In the genomic region with DNA sequence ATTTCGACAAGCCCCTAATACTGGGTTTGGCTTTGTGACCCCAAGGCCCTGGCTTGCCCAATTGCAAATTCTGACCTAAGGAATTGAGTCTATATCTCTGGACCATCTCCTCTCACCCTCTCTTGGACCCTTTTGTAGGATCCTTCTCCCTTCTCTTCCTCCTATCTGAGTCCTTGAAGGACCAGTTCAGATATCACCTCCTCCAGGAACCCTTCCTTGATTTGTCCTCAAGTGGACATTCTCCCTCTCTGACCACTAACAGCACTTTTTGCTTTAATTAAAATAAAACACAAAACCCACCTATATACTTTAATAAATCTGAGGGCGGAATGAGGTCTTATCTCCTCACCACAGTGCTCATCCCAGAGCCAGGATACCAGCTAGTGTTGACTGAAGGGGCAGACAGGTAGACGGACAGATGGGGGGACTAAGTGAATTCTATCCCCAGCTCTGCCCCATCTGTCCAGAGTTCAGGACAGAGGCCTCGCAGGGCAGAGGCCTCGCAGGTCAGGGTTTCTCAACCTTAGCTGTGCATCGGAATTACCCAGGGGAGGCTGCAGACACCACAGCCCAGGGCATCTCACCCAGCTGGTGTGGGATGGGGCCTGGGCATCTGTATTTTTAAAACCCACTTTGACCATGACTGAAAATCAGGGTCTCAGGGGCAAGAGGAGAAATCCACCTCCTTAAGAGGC, we compare ENCODE assay signal across 1 cellular context.
A peak's percentile ranks its signal among the peaks of the same experiment; 100 is the strongest.
TF ChIP-seq lines count a peak whose summit lies in the region.

No MANE protein-coding gene starts in this region.

TF ChIP-seq in HepG2, 621 proteins besides CTCF, POLR2A, EP300 and RAD21 (continued from another document and continues in another):
- TF ChIP-seq EHMT2 (IDR thresholded peaks at IDR 0.05; ENCODE audit: borderline replicate concordance, low read depth, low read length): no peak
- TF ChIP-seq NR2F6 (IDR thresholded peaks at IDR 0.05): peak; percentile 89
- TF ChIP-seq NR2F6 (CRISPR knock-in tag; IDR thresholded peaks at IDR 0.05): peak; percentile 91
- TF ChIP-seq, protein P1, sequence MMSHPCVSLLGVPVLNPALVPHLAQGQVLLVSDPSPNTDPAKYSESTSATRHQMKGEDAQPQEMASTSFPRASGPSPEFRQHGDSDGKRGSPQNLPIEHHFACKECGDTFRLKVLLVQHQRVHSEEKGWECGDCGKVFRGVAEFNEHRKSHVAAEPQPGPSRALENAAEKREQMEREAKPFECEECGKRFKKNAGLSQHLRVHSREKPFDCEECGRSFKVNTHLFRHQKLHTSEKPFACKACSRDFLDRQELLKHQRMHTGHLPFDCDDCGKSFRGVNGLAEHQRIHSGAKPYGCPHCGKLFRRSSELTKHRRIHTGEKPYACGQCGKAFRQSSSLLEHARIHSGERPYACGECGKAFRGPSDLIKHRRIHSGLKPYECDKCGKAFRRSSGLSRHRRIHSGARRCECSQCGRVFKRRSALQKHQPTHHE (CRISPR knock-in tag; IDR thresholded peaks at IDR 0.05; ENCODE audit: borderline replicate concordance): no peak
- 0 out of 2 replicates have a peak, but pooled peaks have one; percentile 17 for TF ChIP-seq ZNF629 (CRISPR knock-in tag; conservative IDR thresholded peaks at IDR 0.05)
- TF ChIP-seq ZBTB37 (CRISPR knock-in tag; IDR thresholded peaks at IDR 0.05): no peak
- TF ChIP-seq TFAP4 (IDR thresholded peaks at IDR 0.05; ENCODE audit: borderline replicate concordance, low read depth): peak; percentile 23; the same call in 1 of the 2 replicates
- TF ChIP-seq ZNF430 (CRISPR knock-in tag; IDR thresholded peaks at IDR 0.05): no peak
- no peak for TF ChIP-seq TEAD2 (CRISPR knock-in tag; IDR thresholded peaks at IDR 0.05)
- no peak for TF ChIP-seq DMAP1 (CRISPR knock-in tag; IDR thresholded peaks at IDR 0.05)
- TF ChIP-seq ZNF777 (CRISPR knock-in tag; IDR thresholded peaks at IDR 0.05): no peak
- TF ChIP-seq ZNF674 (CRISPR knock-in tag; IDR thresholded peaks at IDR 0.05; ENCODE audit: low read depth): no peak
- no peak for TF ChIP-seq AKAP8 (CRISPR knock-in tag; IDR thresholded peaks at IDR 0.05)
- no peak for TF ChIP-seq SCMH1 (CRISPR knock-in tag; IDR thresholded peaks at IDR 0.05; ENCODE audit: borderline replicate concordance)
- TF ChIP-seq, protein P2, sequence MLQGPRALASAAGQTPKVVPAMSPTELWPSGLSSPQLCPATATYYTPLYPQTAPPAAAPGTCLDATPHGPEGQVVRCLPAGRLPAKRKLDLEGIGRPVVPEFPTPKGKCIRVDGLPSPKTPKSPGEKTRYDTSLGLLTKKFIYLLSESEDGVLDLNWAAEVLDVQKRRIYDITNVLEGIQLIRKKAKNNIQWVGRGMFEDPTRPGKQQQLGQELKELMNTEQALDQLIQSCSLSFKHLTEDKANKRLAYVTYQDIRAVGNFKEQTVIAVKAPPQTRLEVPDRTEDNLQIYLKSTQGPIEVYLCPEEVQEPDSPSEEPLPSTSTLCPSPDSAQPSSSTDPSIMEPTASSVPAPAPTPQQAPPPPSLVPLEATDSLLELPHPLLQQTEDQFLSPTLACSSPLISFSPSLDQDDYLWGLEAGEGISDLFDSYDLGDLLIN (CRISPR knock-in tag; IDR thresholded peaks at IDR 0.05; ENCODE audit: borderline replicate concordance): no peak
- no peak for TF ChIP-seq MAFG (CRISPR knock-in tag; IDR thresholded peaks at IDR 0.05)
- TF ChIP-seq, protein P3, sequence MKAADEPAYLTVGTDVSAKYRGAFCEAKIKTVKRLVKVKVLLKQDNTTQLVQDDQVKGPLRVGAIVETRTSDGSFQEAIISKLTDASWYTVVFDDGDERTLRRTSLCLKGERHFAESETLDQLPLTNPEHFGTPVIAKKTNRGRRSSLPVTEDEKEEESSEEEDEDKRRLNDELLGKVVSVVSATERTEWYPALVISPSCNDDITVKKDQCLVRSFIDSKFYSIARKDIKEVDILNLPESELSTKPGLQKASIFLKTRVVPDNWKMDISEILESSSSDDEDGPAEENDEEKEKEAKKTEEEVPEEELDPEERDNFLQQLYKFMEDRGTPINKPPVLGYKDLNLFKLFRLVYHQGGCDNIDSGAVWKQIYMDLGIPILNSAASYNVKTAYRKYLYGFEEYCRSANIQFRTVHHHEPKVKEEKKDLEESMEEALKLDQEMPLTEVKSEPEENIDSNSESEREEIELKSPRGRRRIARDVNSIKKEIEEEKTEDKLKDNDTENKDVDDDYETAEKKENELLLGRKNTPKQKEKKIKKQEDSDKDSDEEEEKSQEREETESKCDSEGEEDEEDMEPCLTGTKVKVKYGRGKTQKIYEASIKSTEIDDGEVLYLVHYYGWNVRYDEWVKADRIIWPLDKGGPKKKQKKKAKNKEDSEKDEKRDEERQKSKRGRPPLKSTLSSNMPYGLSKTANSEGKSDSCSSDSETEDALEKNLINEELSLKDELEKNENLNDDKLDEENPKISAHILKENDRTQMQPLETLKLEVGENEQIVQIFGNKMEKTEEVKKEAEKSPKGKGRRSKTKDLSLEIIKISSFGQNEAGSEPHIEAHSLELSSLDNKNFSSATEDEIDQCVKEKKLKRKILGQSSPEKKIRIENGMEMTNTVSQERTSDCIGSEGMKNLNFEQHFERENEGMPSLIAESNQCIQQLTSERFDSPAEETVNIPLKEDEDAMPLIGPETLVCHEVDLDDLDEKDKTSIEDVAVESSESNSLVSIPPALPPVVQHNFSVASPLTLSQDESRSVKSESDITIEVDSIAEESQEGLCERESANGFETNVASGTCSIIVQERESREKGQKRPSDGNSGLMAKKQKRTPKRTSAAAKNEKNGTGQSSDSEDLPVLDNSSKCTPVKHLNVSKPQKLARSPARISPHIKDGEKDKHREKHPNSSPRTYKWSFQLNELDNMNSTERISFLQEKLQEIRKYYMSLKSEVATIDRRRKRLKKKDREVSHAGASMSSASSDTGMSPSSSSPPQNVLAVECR (CRISPR knock-in tag; IDR thresholded peaks at IDR 0.05; ENCODE audit: borderline replicate concordance): no peak; the same call in 1 of the 2 replicates
- TF ChIP-seq, protein P4, sequence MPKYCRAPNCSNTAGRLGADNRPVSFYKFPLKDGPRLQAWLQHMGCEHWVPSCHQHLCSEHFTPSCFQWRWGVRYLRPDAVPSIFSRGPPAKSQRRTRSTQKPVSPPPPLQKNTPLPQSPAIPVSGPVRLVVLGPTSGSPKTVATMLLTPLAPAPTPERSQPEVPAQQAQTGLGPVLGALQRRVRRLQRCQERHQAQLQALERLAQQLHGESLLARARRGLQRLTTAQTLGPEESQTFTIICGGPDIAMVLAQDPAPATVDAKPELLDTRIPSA (CRISPR knock-in tag; IDR thresholded peaks at IDR 0.05; ENCODE audit: borderline replicate concordance): no peak
- no peak for TF ChIP-seq ZSCAN20 (CRISPR knock-in tag; IDR thresholded peaks at IDR 0.05; ENCODE audit: borderline replicate concordance)
- TF ChIP-seq ZNF780A (CRISPR knock-in tag; IDR thresholded peaks at IDR 0.05): no peak
- TF ChIP-seq, protein P5, sequence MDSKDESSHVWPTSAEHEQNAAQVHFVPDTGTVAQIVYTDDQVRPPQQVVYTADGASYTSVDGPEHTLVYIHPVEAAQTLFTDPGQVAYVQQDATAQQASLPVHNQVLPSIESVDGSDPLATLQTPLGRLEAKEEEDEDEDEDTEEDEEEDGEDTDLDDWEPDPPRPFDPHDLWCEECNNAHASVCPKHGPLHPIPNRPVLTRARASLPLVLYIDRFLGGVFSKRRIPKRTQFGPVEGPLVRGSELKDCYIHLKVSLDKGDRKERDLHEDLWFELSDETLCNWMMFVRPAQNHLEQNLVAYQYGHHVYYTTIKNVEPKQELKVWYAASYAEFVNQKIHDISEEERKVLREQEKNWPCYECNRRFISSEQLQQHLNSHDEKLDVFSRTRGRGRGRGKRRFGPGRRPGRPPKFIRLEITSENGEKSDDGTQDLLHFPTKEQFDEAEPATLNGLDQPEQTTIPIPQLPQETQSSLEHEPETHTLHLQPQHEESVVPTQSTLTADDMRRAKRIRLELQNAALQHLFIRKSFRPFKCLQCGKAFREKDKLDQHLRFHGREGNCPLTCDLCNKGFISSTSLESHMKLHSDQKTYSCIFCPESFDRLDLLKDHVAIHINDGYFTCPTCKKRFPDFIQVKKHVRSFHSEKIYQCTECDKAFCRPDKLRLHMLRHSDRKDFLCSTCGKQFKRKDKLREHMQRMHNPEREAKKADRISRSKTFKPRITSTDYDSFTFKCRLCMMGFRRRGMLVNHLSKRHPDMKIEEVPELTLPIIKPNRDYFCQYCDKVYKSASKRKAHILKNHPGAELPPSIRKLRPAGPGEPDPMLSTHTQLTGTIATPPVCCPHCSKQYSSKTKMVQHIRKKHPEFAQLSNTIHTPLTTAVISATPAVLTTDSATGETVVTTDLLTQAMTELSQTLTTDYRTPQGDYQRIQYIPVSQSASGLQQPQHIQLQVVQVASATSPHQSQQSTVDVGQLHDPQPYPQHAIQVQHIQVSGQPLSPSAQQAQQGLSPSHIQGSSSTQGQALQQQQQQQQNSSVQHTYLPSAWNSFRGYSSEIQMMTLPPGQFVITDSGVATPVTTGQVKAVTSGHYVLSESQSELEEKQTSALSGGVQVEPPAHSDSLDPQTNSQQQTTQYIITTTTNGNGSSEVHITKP (CRISPR knock-in tag; IDR thresholded peaks at IDR 0.05; ENCODE audit: low read depth): no peak
- no peak for TF ChIP-seq REXO4 (CRISPR knock-in tag; IDR thresholded peaks at IDR 0.05; ENCODE audit: borderline replicate concordance)
- TF ChIP-seq, protein P6, sequence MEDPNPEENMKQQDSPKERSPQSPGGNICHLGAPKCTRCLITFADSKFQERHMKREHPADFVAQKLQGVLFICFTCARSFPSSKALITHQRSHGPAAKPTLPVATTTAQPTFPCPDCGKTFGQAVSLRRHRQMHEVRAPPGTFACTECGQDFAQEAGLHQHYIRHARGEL (CRISPR knock-in tag; IDR thresholded peaks at IDR 0.05): no peak
- 0 out of 2 replicates have a peak, but pooled peaks have one; percentile 43 for TF ChIP-seq KDM6A (CRISPR knock-in tag; IDR thresholded peaks at IDR 0.05; ENCODE audit: low read depth)
- no peak for TF ChIP-seq ZNF792 (CRISPR knock-in tag; IDR thresholded peaks at IDR 0.05)
- TF ChIP-seq ZNF562 (CRISPR knock-in tag; IDR thresholded peaks at IDR 0.05; ENCODE audit: borderline replicate concordance): no peak
- TF ChIP-seq ZSCAN31 (CRISPR knock-in tag; IDR thresholded peaks at IDR 0.05; ENCODE audit: low read depth): no peak
- TF ChIP-seq, protein P7, sequence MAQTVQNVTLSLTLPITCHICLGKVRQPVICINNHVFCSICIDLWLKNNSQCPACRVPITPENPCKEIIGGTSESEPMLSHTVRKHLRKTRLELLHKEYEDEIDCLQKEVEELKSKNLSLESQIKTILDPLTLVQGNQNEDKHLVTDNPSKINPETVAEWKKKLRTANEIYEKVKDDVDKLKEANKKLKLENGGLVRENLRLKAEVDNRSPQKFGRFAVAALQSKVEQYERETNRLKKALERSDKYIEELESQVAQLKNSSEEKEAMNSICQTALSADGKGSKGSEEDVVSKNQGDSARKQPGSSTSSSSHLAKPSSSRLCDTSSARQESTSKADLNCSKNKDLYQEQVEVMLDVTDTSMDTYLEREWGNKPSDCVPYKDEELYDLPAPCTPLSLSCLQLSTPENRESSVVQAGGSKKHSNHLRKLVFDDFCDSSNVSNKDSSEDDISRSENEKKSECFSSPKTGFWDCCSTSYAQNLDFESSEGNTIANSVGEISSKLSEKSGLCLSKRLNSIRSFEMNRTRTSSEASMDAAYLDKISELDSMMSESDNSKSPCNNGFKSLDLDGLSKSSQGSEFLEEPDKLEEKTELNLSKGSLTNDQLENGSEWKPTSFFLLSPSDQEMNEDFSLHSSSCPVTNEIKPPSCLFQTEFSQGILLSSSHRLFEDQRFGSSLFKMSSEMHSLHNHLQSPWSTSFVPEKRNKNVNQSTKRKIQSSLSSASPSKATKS (CRISPR knock-in tag; IDR thresholded peaks at IDR 0.05): no peak
- TF ChIP-seq RFXANK (CRISPR knock-in tag; IDR thresholded peaks at IDR 0.05): no peak
- peak; percentile 53; the same call in 1 of the 2 replicates for TF ChIP-seq MED1 (CRISPR knock-in tag; IDR thresholded peaks at IDR 0.05)
- no peak for TF ChIP-seq ZNF460 (CRISPR knock-in tag; IDR thresholded peaks at IDR 0.05; ENCODE audit: borderline replicate concordance)
- peak; percentile 85 for TF ChIP-seq NR2F2 (IDR thresholded peaks at IDR 0.05; ENCODE audit: borderline replicate concordance, low read depth)
- 0 out of 2 replicates have a peak, but pooled peaks have one; percentile 56 for TF ChIP-seq ZNF709 (CRISPR knock-in tag; IDR thresholded peaks at IDR 0.05)
- TF ChIP-seq, protein P8, sequence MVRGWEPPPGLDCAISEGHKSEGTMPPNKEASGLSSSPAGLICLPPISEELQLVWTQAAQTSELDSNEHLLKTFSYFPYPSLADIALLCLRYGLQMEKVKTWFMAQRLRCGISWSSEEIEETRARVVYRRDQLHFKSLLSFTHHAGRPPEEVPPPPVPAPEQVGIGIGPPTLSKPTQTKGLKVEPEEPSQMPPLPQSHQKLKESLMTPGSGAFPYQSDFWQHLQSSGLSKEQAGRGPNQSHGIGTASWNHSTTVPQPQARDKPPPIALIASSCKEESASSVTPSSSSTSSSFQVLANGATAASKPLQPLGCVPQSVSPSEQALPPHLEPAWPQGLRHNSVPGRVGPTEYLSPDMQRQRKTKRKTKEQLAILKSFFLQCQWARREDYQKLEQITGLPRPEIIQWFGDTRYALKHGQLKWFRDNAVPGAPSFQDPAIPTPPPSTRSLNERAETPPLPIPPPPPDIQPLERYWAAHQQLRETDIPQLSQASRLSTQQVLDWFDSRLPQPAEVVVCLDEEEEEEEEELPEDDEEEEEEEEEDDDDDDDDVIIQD (CRISPR knock-in tag; IDR thresholded peaks at IDR 0.05; ENCODE audit: low read depth): no peak
- TF ChIP-seq, protein P9, sequence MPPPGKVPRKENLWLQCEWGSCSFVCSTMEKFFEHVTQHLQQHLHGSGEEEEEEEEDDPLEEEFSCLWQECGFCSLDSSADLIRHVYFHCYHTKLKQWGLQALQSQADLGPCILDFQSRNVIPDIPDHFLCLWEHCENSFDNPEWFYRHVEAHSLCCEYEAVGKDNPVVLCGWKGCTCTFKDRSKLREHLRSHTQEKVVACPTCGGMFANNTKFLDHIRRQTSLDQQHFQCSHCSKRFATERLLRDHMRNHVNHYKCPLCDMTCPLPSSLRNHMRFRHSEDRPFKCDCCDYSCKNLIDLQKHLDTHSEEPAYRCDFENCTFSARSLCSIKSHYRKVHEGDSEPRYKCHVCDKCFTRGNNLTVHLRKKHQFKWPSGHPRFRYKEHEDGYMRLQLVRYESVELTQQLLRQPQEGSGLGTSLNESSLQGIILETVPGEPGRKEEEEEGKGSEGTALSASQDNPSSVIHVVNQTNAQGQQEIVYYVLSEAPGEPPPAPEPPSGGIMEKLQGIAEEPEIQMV (CRISPR knock-in tag; IDR thresholded peaks at IDR 0.05; ENCODE audit: low read depth): no peak
- TF ChIP-seq MEIS2 (CRISPR knock-in tag; IDR thresholded peaks at IDR 0.05): no peak; the same call in 1 of the 2 replicates
- TF ChIP-seq KLF11 (CRISPR knock-in tag; IDR thresholded peaks at IDR 0.05): no peak
- TF ChIP-seq SSRP1 (CRISPR knock-in tag; IDR thresholded peaks at IDR 0.05): no peak
- no peak for TF ChIP-seq HMGA1 (CRISPR knock-in tag; conservative IDR thresholded peaks at IDR 0.05)
